Comparison of ENCODE assay signal across 8 cellular contexts in genomic region chr2:28821295-28821958, GRCh38. TPM values are rescaled to one million over a fixed set of nuclear protein-coding genes. Genes with fewer than 3 reads are reported as not detected.
DNase-seq lines count a peak whose midpoint lies in the region; ATAC-seq, FAIRE-seq and TF ChIP-seq lines count a peak whose summit lies in the region.

No MANE protein-coding gene starts in this region.

- ATAC-seq in HG02623 (IDR thresholded peaks at IDR 0.05; ENCODE audit: unreplicated experiment) (peak; percentile 40), aorta (ENCODE audit: low FRiP score) (peak; percentile 76), HG03159 (IDR thresholded peaks at IDR 0.05; ENCODE audit: unreplicated experiment) (no peak)

- H3K9me3 ChIP-seq in neutrophil (no peaks in the 10 kb centered on the region), aorta (ENCODE audit: control insufficient read depth, low read length) (no peaks in the 10 kb centered on the region)

- peak; percentile 79 for FAIRE-seq in D721Med (lab: Jason Lieb, UNC)

- no peak overlapping the region for H3K4me3 ChIP-seq in fibroblast of mammary gland (ENCODE audit: control insufficient read depth, low read depth, low read length)
- H3K4me3 ChIP-seq in neutrophil (ENCODE audit: low read depth in 1 of 2, low read length in 1 of 2): no peak overlapping the region
- no peak overlapping the region for H3K4me3 ChIP-seq in aorta (ENCODE audit: low read length in 2 of 2)

- no peak for DNase-seq in D721Med (ENCODE audit: insufficient read length, low spot score)
- DNase-seq in NK-92 treated with Interleukin-12 subunit alpha and Interleukin-12 subunit beta, amount 100 ng/mL, for 24 hours (lab: John Stamatoyannopoulos, UW): peak; percentile 18
- peak; percentile 65 for DNase-seq in activated T-cell treated with anti-CD3 and anti-CD28 coated beads for 4 hours
- DNase-seq in fibroblast of mammary gland (ENCODE audit: low read depth): peak; percentile 72
- DNase-seq in aorta: no peak

- TF ChIP-seq CTCF in D721Med (IDR thresholded peaks at IDR 0.05; ENCODE audit: insufficient read depth, missing control alignments) (peak; percentile 71), fibroblast of mammary gland (conservative IDR thresholded peaks at IDR 0.05; ENCODE audit: control insufficient read depth, insufficient read depth, low read depth, low read length) (peak; percentile 74), neutrophil (IDR thresholded peaks at IDR 0.05) (peak; percentile 77)

- H3K4me1 ChIP-seq in neutrophil (ENCODE audit: control insufficient read depth in 1 of 2, insufficient read depth in 1 of 2, low read depth in 1 of 2, low read length in 1 of 2) (peaks cover 0 to 4% of the 10 kb centered on the region in 2 experiments), aorta (ENCODE audit: control insufficient read depth in 1 of 2, insufficient read depth in 2 of 2, low read length in 2 of 2) (no peaks in the 10 kb centered on the region)

- intact Hi-C loops in aorta (cut with DNase I): no loop called here

- H3K36me3 ChIP-seq in neutrophil (no peaks in the 10 kb centered on the region), aorta (ENCODE audit: control insufficient read depth in 1 of 2, insufficient read depth in 2 of 2, low read length in 1 of 2) (no peaks in the 10 kb centered on the region)

- no peak overlapping the region for H3K27ac ChIP-seq in neutrophil
- no peak overlapping the region for H3K27ac ChIP-seq in aorta (ENCODE audit: low read depth in 1 of 2, low read length in 2 of 2)

- WGBS in aorta, 2 donors: 5 to 7% methylated on average over 8 of the region's 8 CpGs

- no peaks in the 10 kb centered on the region for H3K27me3 ChIP-seq in neutrophil
- no peaks in the 10 kb centered on the region for H3K27me3 ChIP-seq in aorta (ENCODE audit: control insufficient read depth in 1 of 2, insufficient read depth in 2 of 2, low read length in 1 of 2)

RNA-seq across cellular contexts. Expression of gene SPDYA, which starts 10.8 kb away (rescaled TPM):
- 1 to 10 TPM; 2.8 to 5.3 TPM for total RNA-seq in aorta
- polyA plus RNA-seq in aorta: under 1 TPM in 1 of 2 donors, not detected in 1; 0.59 TPM

RNA-seq across cellular contexts. Expression of gene TRMT61B, which starts 48.7 kb away (rescaled TPM):
- total RNA-seq in aorta: 10 to 100 TPM in 1 of 2 donors, 1 to 10 TPM in 1; 8.1 to 14.7 TPM
- polyA plus RNA-seq in aorta: 10 to 100 TPM; 14.1 to 15.9 TPM

Comparison
In these comparisons a context has a peak if more than half of its experiments do, and no peak if none do; other contexts are left out.
1. DNase-seq: peak in NK-92 treated with Interleukin-12 subunit alpha and Interleukin-12 subunit beta, amount 100 ng/mL, for 24 hours (single experiment), activated T-cell treated with anti-CD3 and anti-CD28 coated beads for 4 hours (single experiment) and fibroblast of mammary gland (single experiment); none in D721Med (single experiment) and aorta (0 of 2).
2. Peak in every context shown above with its lines, with median percentiles within 50 percentile points of each other: CTCF ChIP-seq.